ENCODE assay signal across 8 cellular contexts in the genomic region with DNA sequence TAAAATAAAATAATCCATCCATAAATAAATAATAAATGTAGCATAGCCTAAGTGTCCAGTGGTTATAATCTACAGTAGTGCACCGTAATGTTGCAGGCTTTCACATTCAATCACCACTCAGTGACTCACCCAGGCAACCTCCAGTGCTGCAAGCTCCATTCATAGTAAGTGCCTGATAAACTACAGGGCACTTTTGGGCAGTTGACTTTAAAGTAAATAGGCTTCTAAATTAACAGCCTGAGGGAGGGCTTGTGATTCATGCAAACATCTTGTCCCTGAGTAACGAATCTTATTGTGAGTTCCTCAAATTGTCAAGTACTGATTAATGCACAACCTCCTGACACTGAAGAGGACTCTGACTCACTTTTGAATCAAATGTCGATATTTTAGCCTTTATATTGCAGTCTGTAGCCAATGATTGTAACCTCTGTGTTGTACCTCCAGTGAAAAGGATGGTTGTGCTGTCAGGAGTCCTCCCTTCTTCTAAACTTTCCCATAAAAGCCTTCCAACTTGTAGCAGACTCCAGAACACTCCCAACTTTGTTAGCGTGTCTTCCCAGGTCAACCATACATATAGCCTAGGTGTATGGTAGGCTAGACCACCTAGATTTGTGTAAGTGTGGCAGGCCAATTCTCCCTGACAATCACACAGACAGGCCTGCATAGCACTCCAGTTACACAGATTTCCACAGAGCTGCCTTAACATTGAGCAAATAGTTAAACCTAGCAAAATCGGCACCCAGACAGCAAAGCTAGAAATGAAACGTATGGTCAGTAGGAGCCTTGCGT. TPM values are rescaled to one million over a fixed set of nuclear protein-coding genes. Genes with fewer than 3 reads are reported as not detected.
DNase-seq lines count a peak whose midpoint lies in the region; ATAC-seq, FAIRE-seq and TF ChIP-seq lines count a peak whose summit lies in the region.
"Had no signal": no experiment of that assay in that cellular context is flagged by ENCODE, and none has a peak within 500 bp of the region (broad histone marks: within the 10 kb centered on the region; RNA-seq: fewer than 3 reads in every experiment).

No MANE protein-coding gene starts in this region.

- no peaks in the 10 kb centered on the region for H3K36me3 Mint-ChIP-seq in osteocyte (ENCODE audit: unreplicated experiment)

- H2AFZ ChIP-seq in H1 (ENCODE audit: low read length): peak overlapping the region; percentile 79

- no peak for TF ChIP-seq EP300 in H1 (IDR thresholded peaks at IDR 0.05; ENCODE audit: borderline replicate concordance in 1 of 2, low read depth in 2 of 2, low read length in 2 of 2)

- no peak for TF ChIP-seq POLR2A in H1 (IDR thresholded peaks at IDR 0.05; ENCODE audit: control extremely low read depth in 1 of 2, low read depth in 2 of 2, low read length in 2 of 2)

- H3K4me1 ChIP-seq in H1 (replicated peaks in 1 of 4; ENCODE audit: control insufficient read depth in 3 of 4, insufficient read depth in 4 of 4, low read length in 3 of 4): peaks cover 0 to 5% (median 1%) of the 10 kb centered on the region in 4 experiments; a peak in 2 of 7 replicates

- no peak overlapping the region for H4K8ac ChIP-seq in H1 (ENCODE audit: extremely low read depth, insufficient read depth, low read length)

- H4K20me1 ChIP-seq in H1 (replicated peaks in 1 of 2; ENCODE audit: control insufficient read depth in 1 of 2, insufficient read depth in 2 of 2, low read length in 2 of 2): no peaks in the 10 kb centered on the region

- no peaks in the 10 kb centered on the region for H3K36me3 ChIP-seq in H1 (ENCODE audit: control insufficient read depth in 2 of 4, insufficient read depth in 4 of 4, low read length in 3 of 4)

- FAIRE-seq in H1 (lab: Jason Lieb, UNC): no peak

- H3K9ac ChIP-seq in H1 (replicated peaks in 1 of 4; ENCODE audit: extremely low read depth in 1 of 4, low read depth in 3 of 4, low read length in 3 of 4): peak overlapping the region in 1 of 4 experiments; percentile 44; a peak in 1 of 7 replicates

- no peak overlapping the region; the same call in 1 of the 2 replicates for H2BK20ac ChIP-seq in H1 (ENCODE audit: low read length)

- POLR2A ChIA-PET in H1 (lab: Charles Lee; ENCODE audit: partially characterized antibody): no interaction called here

- no peak overlapping the region for H2AK5ac ChIP-seq in H1 (ENCODE audit: low read depth, low read length)

- no peak overlapping the region for H2BK5ac ChIP-seq in H1 (ENCODE audit: low read depth, low read length)

- no peaks in the 10 kb centered on the region for H3K79me2 ChIP-seq in H1 (ENCODE audit: control insufficient read depth in 1 of 2, insufficient read depth in 2 of 2, low read length in 2 of 2)

- H3K4me3 Mint-ChIP-seq in osteocyte (ENCODE audit: unreplicated experiment): no peak overlapping the region

- no peak overlapping the region for H3K56ac ChIP-seq in H1 (replicated peaks; ENCODE audit: insufficient read length, low read depth, low read length)

- H3K23ac ChIP-seq in H1 (ENCODE audit: insufficient read length): no peak overlapping the region

- H3K23me2 ChIP-seq in H1 (ENCODE audit: low read depth, low read length): no peaks in the 10 kb centered on the region

- no peak overlapping the region for H4K5ac ChIP-seq in H1 (ENCODE audit: insufficient read length, low read depth, low read length)

- H3K18ac ChIP-seq in H1 (ENCODE audit: extremely low read depth, low read length): no peak overlapping the region

- peak overlapping the region; percentile 15 for H3K27ac Mint-ChIP-seq in osteocyte (ENCODE audit: unreplicated experiment)

- DNase-seq in GM04503 (ENCODE audit: low read depth): peak; percentile 71
- peak; percentile 7 for DNase-seq in NCI-H460 (ENCODE audit: extremely low read depth, low read depth)
- DNase-seq in H1 (ENCODE audit: low read depth in 1 of 2, low spot score in 2 of 2): no peak
- no peak for DNase-seq in osteocyte (ENCODE audit: extremely low spot score, unreplicated experiment)
- DNase-seq in occipital lobe (lab: John Stamatoyannopoulos, UW): no peak
- DNase-seq in activated CD4-positive, alpha-beta T cell treated with anti-CD3 and anti-CD28 coated beads for 1 hour: no peak
- DNase-seq: NCI-H446 had no signal

- no peak overlapping the region for H3K4ac ChIP-seq in H1 (replicated peaks; ENCODE audit: insufficient read length, low read depth, low read length)

- TF ChIP-seq CTCF in H1 (IDR thresholded peaks at IDR 0.05; ENCODE audit: control extremely low read depth in 1 of 3, insufficient read depth in 1 of 3, low read depth in 1 of 3, low read length in 3 of 3) (no peak), osteocyte (IDR thresholded peaks at IDR 0.05) (no peak)

- no peak overlapping the region for H3K4me3 ChIP-seq in H1 (ENCODE audit: extremely low read depth in 1 of 4, insufficient read depth in 2 of 4, low read depth in 3 of 4, low read length in 4 of 4)

- peaks cover 6 to 9% of the 10 kb centered on the region in 2 experiments; a peak in 3 of 4 replicates for H3K9me3 ChIP-seq in H1 (ENCODE audit: insufficient read depth in 2 of 2, low read depth in 1 of 2, low read length in 1 of 2)

- H3K9me3 Mint-ChIP-seq in osteocyte (ENCODE audit: unreplicated experiment): peaks cover 4% of the 10 kb centered on the region

- no peak overlapping the region for H2BK15ac ChIP-seq in H1 (ENCODE audit: low read length)

- CTCF ChIA-PET in H1 (lab: Charles Lee; ENCODE audit: partially characterized antibody): interaction anchor here (0.7 to 1.3 kb wide), 4 partner anchors 8 to 619 kb away, joined by 3 to 7 read pairs (median 3); no protein-coding TSS in a partner anchor

- peak overlapping the region; percentile 29 for H4K91ac ChIP-seq in H1 (replicated peaks; ENCODE audit: insufficient read length, low read length)

- H3K4me2 ChIP-seq in H1 (ENCODE audit: insufficient read depth in 1 of 2, low read depth in 2 of 2, low read length in 2 of 2): no peak overlapping the region

- no peak overlapping the region for H3K14ac ChIP-seq in H1 (ENCODE audit: insufficient read length)

- H3K27ac ChIP-seq in H1 (ENCODE audit: low read depth, low read length): no peak overlapping the region

- H3K27me3 ChIP-seq in H1 (replicated peaks in 1 of 4; ENCODE audit: control insufficient read depth in 3 of 4, extremely low read depth in 1 of 4, insufficient read depth in 3 of 4, low read length in 3 of 4): no peaks in the 10 kb centered on the region

- H2BK12ac ChIP-seq in H1 (ENCODE audit: low read depth, low read length): peak overlapping the region; percentile 40; the same call in 1 of the 2 replicates

- H2BK120ac ChIP-seq in H1 (replicated peaks; ENCODE audit: low read depth, low read length): no peak overlapping the region

- WGBS in H1 (ENCODE audit: extremely low coverage in 1 of 2, insufficient coverage in 1 of 2, insufficient read length in 1 of 2, insufficient replicate concordance in 2 of 2, low coverage in 1 of 2, low lambda C conversion rate in 2 of 2, missing lambda C conversion rate in 1 of 2), 2 experiments: 84% methylated on average over 7 of the region's 7 CpGs; no CpG with 5 or more reads in 1 of the 2 experiments

- ATAC-seq in GM19397 (IDR thresholded peaks at IDR 0.05; ENCODE audit: unreplicated experiment): no peak

- H3K79me1 ChIP-seq in H1 (ENCODE audit: low read depth, low read length): no peaks in the 10 kb centered on the region

- H3K4me1 Mint-ChIP-seq in osteocyte (ENCODE audit: unreplicated experiment): peaks cover 9% of the 10 kb centered on the region

- H3K27me3 Mint-ChIP-seq in osteocyte (ENCODE audit: unreplicated experiment): no peaks in the 10 kb centered on the region

- TF ChIP-seq RAD21 in H1 (IDR thresholded peaks at IDR 0.05 in 1 of 2, conservative IDR thresholded peaks at IDR 0.05 in 1 of 2; ENCODE audit: low read depth in 2 of 2, low read length in 2 of 2): no peak

TF ChIP-seq in H1, 55 proteins besides CTCF, POLR2A, EP300 and RAD21:
- TF ChIP-seq, protein P1, sequence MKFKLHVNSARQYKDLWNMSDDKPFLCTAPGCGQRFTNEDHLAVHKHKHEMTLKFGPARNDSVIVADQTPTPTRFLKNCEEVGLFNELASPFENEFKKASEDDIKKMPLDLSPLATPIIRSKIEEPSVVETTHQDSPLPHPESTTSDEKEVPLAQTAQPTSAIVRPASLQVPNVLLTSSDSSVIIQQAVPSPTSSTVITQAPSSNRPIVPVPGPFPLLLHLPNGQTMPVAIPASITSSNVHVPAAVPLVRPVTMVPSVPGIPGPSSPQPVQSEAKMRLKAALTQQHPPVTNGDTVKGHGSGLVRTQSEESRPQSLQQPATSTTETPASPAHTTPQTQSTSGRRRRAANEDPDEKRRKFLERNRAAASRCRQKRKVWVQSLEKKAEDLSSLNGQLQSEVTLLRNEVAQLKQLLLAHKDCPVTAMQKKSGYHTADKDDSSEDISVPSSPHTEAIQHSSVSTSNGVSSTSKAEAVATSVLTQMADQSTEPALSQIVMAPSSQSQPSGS (IDR thresholded peaks at IDR 0.05; ENCODE audit: low read length): no peak

RNA-seq across cellular contexts. Expression of a gene that starts 54.9 kb away (rescaled TPM):
- total RNA-seq in NCI-H460 (2014; rRNA removed; shearing (Covaris generic)): 6.5 and 7.2 TPM in 2 replicates
- polyA plus RNA-seq in NCI-H460 (2014; cell fraction: nucleus; rRNA removed): 10.1 and 23.0 TPM in 2 replicates
- total RNA-seq in H1 (2021; fragmentation: NEBNext Ultra II Directional; extraction: Animal tissue kit (Norgen Biotek cat#: 25700)): 54.3 and 58.4 TPM in 2 replicates
- 34.1 and 40.8 TPM in 2 replicates for polyA plus RNA-seq in H1 (2011; rRNA removed)
- 32.1 TPM for polyA plus RNA-seq in H1 (2011; cell fraction: cytosol; rRNA removed)
- polyA plus RNA-seq in H1 (2011; cell fraction: nucleus; rRNA removed): 89.8 TPM
- polyA plus RNA-seq in H1 (2012, experiment 1 of 2): 34.8 to 37.2 TPM (median 35.4 TPM) in 4 replicates
- 6.6 TPM for polyA plus RNA-seq in H1 (2012, experiment 2 of 2)
- polyA plus RNA-seq in H1 (2013, experiment 1 of 2): 30.6 TPM
- 27.4 TPM for polyA plus RNA-seq in H1 (2013, experiment 2 of 2)
- 83.3 and 93.4 TPM in 2 replicates for polyA minus RNA-seq in H1 (2011; rRNA and poly(A)+ RNA removed)
- 48.6 TPM for polyA minus RNA-seq in H1 (2011; cell fraction: cytosol; rRNA and poly(A)+ RNA removed)
- polyA minus RNA-seq in H1 (2011; cell fraction: nucleus; rRNA and poly(A)+ RNA removed): 189 TPM
- total RNA-seq in osteocyte (42.7 and 47.6 TPM in 2 replicates), occipital lobe (52.1 TPM)

Comparison
In these comparisons a context has a peak if more than half of its experiments do, and no peak if none do; other contexts are left out.
1. DNase-seq: peak in GM04503 (single experiment) and NCI-H460 (single experiment); none in H1 (0 of 2), osteocyte (single experiment), occipital lobe (single experiment) and activated CD4-positive, alpha-beta T cell treated with anti-CD3 and anti-CD28 coated beads for 1 hour (single experiment).